ENCODE assay signal across 8 cellular contexts in the genomic region with DNA sequence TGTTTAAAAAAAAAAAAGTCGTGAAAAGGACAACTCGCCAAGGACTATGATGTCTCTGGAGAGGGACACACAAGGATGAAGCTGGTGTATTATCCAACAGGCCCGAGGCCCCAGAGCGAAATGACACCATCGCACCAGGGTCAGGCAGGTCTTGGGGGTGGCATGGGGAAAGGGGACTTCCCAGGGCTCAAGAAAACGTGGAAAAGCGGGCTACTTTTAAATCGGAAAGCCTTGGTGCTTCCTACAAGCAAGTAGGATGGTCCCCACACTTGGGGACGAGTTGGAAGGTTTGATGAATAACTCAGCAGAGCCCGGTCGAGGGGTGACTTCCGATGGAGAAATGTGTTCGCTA. TPM values are rescaled to one million over a fixed set of nuclear protein-coding genes. Genes with fewer than 3 reads are reported as not detected.
DNase-seq lines count a peak whose midpoint lies in the region; ATAC-seq, FAIRE-seq and TF ChIP-seq lines count a peak whose summit lies in the region.

No MANE protein-coding gene starts in this region.

- H3K27ac Mint-ChIP-seq in activated naive CD8-positive, alpha-beta T cell treated with anti-CD3 and anti-CD28 coated beads, Interleukin-2, amount 10 ng/mL, durations not matched to agents 7 days and 5 days = peak overlapping the region; percentile 92
- peak overlapping the region; percentile 98 for H3K27ac Mint-ChIP-seq in stimulated activated naive B cell treated with anti-CD40 and anti-IgM and Interleukin-4, amounts not matched to agents 10 μg/mL and 1 μg/mL and 100 μg/mL, for 72 hours

- TF ChIP-seq POLR2A in GM12892 (IDR thresholded peaks at IDR 0.05; ENCODE audit: low read depth, low read length) = no peak
- no peak for TF ChIP-seq POLR2A in GM12891 (IDR thresholded peaks at IDR 0.05; ENCODE audit: low read depth, low read length)

- POLR2A ChIA-PET in activated naive CD8-positive, alpha-beta T cell treated with anti-CD3 and anti-CD28 coated beads, Interleukin-2, amount 10 ng/mL, durations not matched to agents 7 days and 5 days (lab: Charles Lee) = interaction anchor here (2.2 kb wide), 1 partner anchor 181 kb away, joined by 9 read pairs; the partner anchor contains the start of gene EGLN1

- peaks cover 54% of the 10 kb centered on the region for H3K4me1 Mint-ChIP-seq in activated naive CD8-positive, alpha-beta T cell treated with anti-CD3 and anti-CD28 coated beads, Interleukin-2, amount 10 ng/mL, durations not matched to agents 7 days and 5 days
- H3K4me1 Mint-ChIP-seq in stimulated activated naive B cell treated with anti-CD40 and anti-IgM and Interleukin-4, amounts not matched to agents 10 μg/mL and 1 μg/mL and 100 μg/mL, for 72 hours = peaks cover 24 to 64% of the 10 kb centered on the region in 2 donors

- peaks cover 42% of the 10 kb centered on the region for H3K36me3 Mint-ChIP-seq in activated naive CD8-positive, alpha-beta T cell treated with anti-CD3 and anti-CD28 coated beads, Interleukin-2, amount 10 ng/mL, durations not matched to agents 7 days and 5 days
- H3K36me3 Mint-ChIP-seq in stimulated activated naive B cell treated with anti-CD40 and anti-IgM and Interleukin-4, amounts not matched to agents 10 μg/mL and 1 μg/mL and 100 μg/mL, for 72 hours = peaks cover 42 to 58% of the 10 kb centered on the region in 2 donors

- H3K9me3 Mint-ChIP-seq in activated naive CD8-positive, alpha-beta T cell treated with anti-CD3 and anti-CD28 coated beads, Interleukin-2, amount 10 ng/mL, durations not matched to agents 7 days and 5 days = no peaks in the 10 kb centered on the region
- H3K9me3 Mint-ChIP-seq in stimulated activated naive B cell treated with anti-CD40 and anti-IgM and Interleukin-4, amounts not matched to agents 10 μg/mL and 1 μg/mL and 100 μg/mL, for 72 hours = no peaks in the 10 kb centered on the region

- peak; percentile 4 for ATAC-seq in HG03159 (IDR thresholded peaks at IDR 0.05; ENCODE audit: unreplicated experiment)
- no peak for ATAC-seq in activated naive CD8-positive, alpha-beta T cell treated with anti-CD3 and anti-CD28 coated beads, Interleukin-2, amount 10 ng/mL, durations not matched to agents 7 days and 5 days (ENCODE audit: low read depth)
- peak; percentile 14 to 17 for ATAC-seq in stimulated activated naive B cell treated with anti-CD40 and anti-IgM and Interleukin-4, amounts not matched to agents 10 μg/mL and 1 μg/mL and 100 μg/mL, for 72 hours (replicated peaks)
- ATAC-seq in GM18873 (IDR thresholded peaks at IDR 0.05; ENCODE audit: low FRiP score, unreplicated experiment) = no peak

- peak overlapping the region; percentile 98 for H3K4me3 Mint-ChIP-seq in activated naive CD8-positive, alpha-beta T cell treated with anti-CD3 and anti-CD28 coated beads, Interleukin-2, amount 10 ng/mL, durations not matched to agents 7 days and 5 days
- peak overlapping the region; percentile 97 to 98 for H3K4me3 Mint-ChIP-seq in stimulated activated naive B cell treated with anti-CD40 and anti-IgM and Interleukin-4, amounts not matched to agents 10 μg/mL and 1 μg/mL and 100 μg/mL, for 72 hours

- H3K27me3 Mint-ChIP-seq in activated naive CD8-positive, alpha-beta T cell treated with anti-CD3 and anti-CD28 coated beads, Interleukin-2, amount 10 ng/mL, durations not matched to agents 7 days and 5 days = no peaks in the 10 kb centered on the region
- no peaks in the 10 kb centered on the region for H3K27me3 Mint-ChIP-seq in stimulated activated naive B cell treated with anti-CD40 and anti-IgM and Interleukin-4, amounts not matched to agents 10 μg/mL and 1 μg/mL and 100 μg/mL, for 72 hours

- no peak for DNase-seq in GM12892 (ENCODE audit: insufficient read length)
- no peak for DNase-seq in activated naive CD8-positive, alpha-beta T cell treated with anti-CD3 and anti-CD28 coated beads, Interleukin-2, amount 10 ng/mL, durations not matched to agents 7 days and 5 days
- DNase-seq in iPS-NIHi11 (ENCODE audit: low spot score) = peak; percentile 31
- no peak for DNase-seq in stimulated activated naive B cell treated with anti-CD40 and anti-IgM and Interleukin-4, amounts not matched to agents 10 μg/mL and 1 μg/mL and 100 μg/mL, for 72 hours
- DNase-seq in epidermal melanocyte (ENCODE audit: insufficient read length, low spot score) = no peak
- no peak for DNase-seq in GM12891 (ENCODE audit: insufficient read length, low spot score)

- FAIRE-seq in GM12892 (lab: Jason Lieb, UNC) = peak; percentile 54
- FAIRE-seq in GM12891 (lab: Jason Lieb, UNC) = no peak

TF ChIP-seq in GM12891, 5 proteins besides CTCF, POLR2A, EP300 and RAD21:
- TF ChIP-seq SPI1 (IDR thresholded peaks at IDR 0.05; ENCODE audit: low read depth, low read length) (no peak), POLR2AphosphoS5 (IDR thresholded peaks at IDR 0.05; ENCODE audit: low read depth, low read length) (no peak), PAX5 (IDR thresholded peaks at IDR 0.05; ENCODE audit: insufficient read depth, low read length, severe bottlenecking) (no peak), TAF1 (IDR thresholded peaks at IDR 0.05; ENCODE audit: low read depth, low read length) (no peak), POU2F2 (IDR thresholded peaks at IDR 0.05; ENCODE audit: low read depth, low read length) (no peak)

RNA-seq across cellular contexts. Expression of gene GNPAT, which starts 0.5 kb away (rescaled TPM):
- 50.1 TPM for polyA plus RNA-seq in GM12892 (2012; ENCODE audit: missing spikeins)
- total RNA-seq in activated naive CD8-positive, alpha-beta T cell treated with anti-CD3 and anti-CD28 coated beads, Interleukin-2, amount 10 ng/mL, durations not matched to agents 7 days and 5 days = 10 to 100 TPM; 38.4 to 38.9 TPM
- polyA plus RNA-seq in GM12891 (2012; ENCODE audit: low read depth, missing spikeins) = 30.4 TPM

Comparison
In these comparisons a context has a peak if more than half of its experiments do, and no peak if none do; other contexts are left out.
1. ATAC-seq: peak in HG03159 (single experiment) and stimulated activated naive B cell treated with anti-CD40 and anti-IgM and Interleukin-4, amounts not matched to agents 10 μg/mL and 1 μg/mL and 100 μg/mL, for 72 hours (2 of 2); none in activated naive CD8-positive, alpha-beta T cell treated with anti-CD3 and anti-CD28 coated beads, Interleukin-2, amount 10 ng/mL, durations not matched to agents 7 days and 5 days (single experiment) and GM18873 (single experiment).